ENCODE assay signal across 8 cellular contexts in genomic region chr21:17903029-17903806, GRCh38.
DNase-seq lines count a peak whose midpoint lies in the region; ATAC-seq, FAIRE-seq and TF ChIP-seq lines count a peak whose summit lies in the region.

No MANE protein-coding gene starts in this region.

- WGBS in tibial nerve, 2 donors = 48 to 56% methylated on average over 4 of the region's 4 CpGs

- H3K36me3 ChIP-seq in tibial nerve = no peaks in the 10 kb centered on the region

- H3K27me3 ChIP-seq in tibial nerve = no peaks in the 10 kb centered on the region

- H3K27me3 Mint-ChIP-seq in naive B cell = no peaks in the 10 kb centered on the region

- ATAC-seq in naive B cell (ENCODE audit: low read depth in 2 of 2) (peak in 1 of 2 donors; percentile 50), GM18909 (IDR thresholded peaks at IDR 0.05; ENCODE audit: poor library complexity, unreplicated experiment) (no peak), GM18873 (IDR thresholded peaks at IDR 0.05; ENCODE audit: low FRiP score, unreplicated experiment) (no peak)

- peaks cover 5 to 11% (median 6%) of the 10 kb centered on the region in 3 donors for H3K4me1 Mint-ChIP-seq in naive B cell

- H3K9me3 ChIP-seq in tibial nerve = peaks cover 0 to 4% (median 0%) of the 10 kb centered on the region in 4 donors

- H3K27ac ChIP-seq in tibial nerve = no peak overlapping the region

- DNase-seq in A172 (ENCODE audit: low spot score) (peak; percentile 41), GM19239 (ENCODE audit: insufficient read length, low spot score) (no peak), NCI-H748 (lab: John Stamatoyannopoulos, UW; ENCODE audit: unreplicated experiment) (peak; percentile 47), naive B cell (peak; percentile 26), tibial nerve (ENCODE audit: low spot score in 2 of 2) (no peak)

- TF ChIP-seq EP300 in tibial nerve (IDR thresholded peaks at IDR 0.05) = no peak

- no peak overlapping the region for H3K4me3 Mint-ChIP-seq in naive B cell

- peaks cover 0 to 20% (median 0%) of the 10 kb centered on the region in 4 donors for H3K4me1 ChIP-seq in tibial nerve

- FAIRE-seq in GM19239 (lab: Jason Lieb, UNC) (peak; percentile 23), colon (lab: Jason Lieb, UNC) (peak; percentile 18)

- peaks cover 0 to 21% (median 7%) of the 10 kb centered on the region in 7 donors for H3K9me3 Mint-ChIP-seq in naive B cell

- peak in 1 of 5 experiments; percentile 23 for TF ChIP-seq CTCF in tibial nerve (IDR thresholded peaks at IDR 0.05)

- H3K27ac Mint-ChIP-seq in naive B cell = no peak overlapping the region

- H3K4me3 ChIP-seq in tibial nerve = no peak overlapping the region

- no peak for TF ChIP-seq POLR2A in tibial nerve (IDR thresholded peaks at IDR 0.05)

- H3K36me3 Mint-ChIP-seq in naive B cell = peaks cover 8 to 18% of the 10 kb centered on the region in 2 donors

Comparison
In these comparisons a context has a peak if more than half of its experiments do, and no peak if none do; other contexts are left out.
1. DNase-seq: peak in A172 (single experiment), NCI-H748 (single experiment) and naive B cell (single experiment); none in GM19239 (single experiment) and tibial nerve (0 of 2).